In the genomic region with DNA sequence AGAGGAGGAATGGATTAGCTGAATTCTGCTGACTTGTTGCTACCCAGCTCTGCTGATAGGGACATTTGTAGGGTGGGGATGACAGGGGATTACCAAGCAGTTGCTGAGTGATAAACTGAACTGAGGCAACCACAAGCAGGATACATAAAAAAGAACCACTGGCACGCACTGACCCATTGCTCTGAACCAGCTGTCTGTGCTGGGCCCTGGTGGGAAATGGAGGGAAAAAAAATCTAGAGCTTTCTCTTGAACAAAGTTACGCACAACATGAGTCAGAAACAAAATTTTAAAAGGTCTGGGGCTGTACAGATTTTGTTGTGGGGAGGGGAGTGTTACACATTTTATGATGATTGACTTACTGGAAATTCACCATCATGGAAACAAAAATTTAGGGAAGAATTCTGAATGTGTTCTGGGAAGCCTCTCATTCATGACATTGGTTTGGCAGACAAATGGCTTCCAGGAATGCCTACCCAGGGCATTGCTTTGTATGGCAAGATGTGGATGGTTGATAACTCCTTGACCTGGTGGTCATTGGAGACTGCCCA, we compare ENCODE assay signal across 8 cellular contexts. TPM values are rescaled to one million over a fixed set of nuclear protein-coding genes. Genes with fewer than 3 reads are reported as not detected.
A peak's percentile ranks its signal among the peaks of the same experiment; 100 is the strongest.
DNase-seq lines count a peak whose midpoint lies in the region; ATAC-seq and TF ChIP-seq lines count a peak whose summit lies in the region.

No MANE protein-coding gene starts in this region.

- no peak overlapping the region for H3K4me3 Mint-ChIP-seq in central memory CD8-positive, alpha-beta T cell

- ATAC-seq in GM19455 (IDR thresholded peaks at IDR 0.05; ENCODE audit: unreplicated experiment) = peak; percentile 62
- peak; percentile 85 for ATAC-seq in HG03521 (IDR thresholded peaks at IDR 0.05; ENCODE audit: unreplicated experiment)
- no peak for ATAC-seq in central memory CD8-positive, alpha-beta T cell (replicated peaks; ENCODE audit: extremely low read depth, poor library complexity, severe bottlenecking)
- peak; percentile 37 for ATAC-seq in sciatic nerve

- TF ChIP-seq POLR2A in lower leg skin (IDR thresholded peaks at IDR 0.05) = no peak

- no peak overlapping the region for H3K4me3 ChIP-seq in lower leg skin (ENCODE audit: low read depth, poor library complexity, severe bottlenecking)

- peak overlapping the region; percentile 35 for H3K27ac Mint-ChIP-seq in central memory CD8-positive, alpha-beta T cell (ENCODE audit: low read depth)

- peaks cover 5% of the 10 kb centered on the region for H3K36me3 Mint-ChIP-seq in central memory CD8-positive, alpha-beta T cell (ENCODE audit: insufficient read depth)

- 50 to 51% methylated on average over 2 of the region's 2 CpGs for WGBS in lower leg skin, 2 donors

- no peaks in the 10 kb centered on the region for H3K27me3 Mint-ChIP-seq in central memory CD8-positive, alpha-beta T cell

- peaks cover 42% of the 10 kb centered on the region for H3K4me1 Mint-ChIP-seq in central memory CD8-positive, alpha-beta T cell

- no peaks in the 10 kb centered on the region for H3K9me3 Mint-ChIP-seq in central memory CD8-positive, alpha-beta T cell

- no peak for TF ChIP-seq CTCF in lower leg skin (IDR thresholded peaks at IDR 0.05)

- intact Hi-C loops in sciatic nerve (cut with DNase I) (no loop called here), lower leg skin (cut with DNase I; ENCODE audit: low total_unique reads) (no loop called here)

- peak; percentile 88 for DNase-seq in EH (ENCODE audit: low read depth)
- no peak for DNase-seq in central memory CD8-positive, alpha-beta T cell (ENCODE audit: low spot score in 2 of 2)
- no peak for DNase-seq in sciatic nerve (ENCODE audit: low spot score)
- DNase-seq in medulla oblongata (ENCODE audit: extremely low spot score) = no peak
- no peak for DNase-seq in lower leg skin (ENCODE audit: low spot score in 2 of 2)
- no peak for DNase-seq in ureter (ENCODE audit: low spot score)

RNA-seq across cellular contexts. Expression of gene FOXO3, which starts 37.7 kb away (rescaled TPM):
- total RNA-seq in sciatic nerve = 79.1 TPM
- total RNA-seq in lower leg skin = 100 to 1,000 TPM; 110 to 176 (median 139) TPM
- total RNA-seq in ureter = 66.7 TPM
